ENCODE assay signal across 23 cellular contexts in the genomic region with DNA sequence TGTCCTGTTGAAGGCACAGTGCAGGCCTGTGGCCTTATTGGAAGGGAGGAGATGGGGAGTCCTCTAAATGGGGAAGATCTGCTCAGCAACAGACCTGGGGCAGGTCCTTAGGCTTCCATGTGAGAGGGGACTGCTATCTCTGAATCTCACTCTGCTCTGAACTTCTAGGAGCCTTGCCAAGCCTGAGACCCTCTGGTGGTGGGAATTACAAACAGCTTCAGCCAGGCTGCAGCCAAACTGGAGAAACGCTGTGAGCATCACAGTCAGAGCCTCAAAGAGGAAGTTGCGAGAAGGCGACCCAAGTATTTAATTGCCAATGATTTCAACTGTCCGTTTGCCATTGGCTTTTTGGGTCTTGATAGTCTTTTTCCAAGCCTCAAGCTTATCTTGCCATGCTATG.
DNase-seq lines count a peak whose midpoint lies in the region; ATAC-seq, FAIRE-seq and TF ChIP-seq lines count a peak whose summit lies in the region.
"Had no signal": no experiment of that assay in that cellular context is flagged by ENCODE, and none has a peak within 500 bp of the region (broad histone marks: within the 10 kb centered on the region; RNA-seq: fewer than 3 reads in every experiment).

No MANE protein-coding gene starts in this region.

- H2AK5ac ChIP-seq in H1 (ENCODE audit: low read depth, low read length): no peak overlapping the region
- H2AK5ac ChIP-seq in mesendoderm (ENCODE audit: low read length): no peak overlapping the region

- WGBS in H1 (ENCODE audit: extremely low coverage in 1 of 2, insufficient coverage in 1 of 2, insufficient read length in 1 of 2, insufficient replicate concordance in 2 of 2, low coverage in 1 of 2, low lambda C conversion rate in 2 of 2, missing lambda C conversion rate in 1 of 2), 2 experiments: 77% methylated on average over 4 of the region's 4 CpGs; no CpG with 5 or more reads in 1 of the 2 experiments
- WGBS in mesendoderm (ENCODE audit: extremely low coverage, insufficient coverage, low lambda C conversion rate): no CpG with 5 or more reads among the region's 4 CpGs

- 0 out of 4 replicates have a peak, but pooled peaks cover 0 to 3% of the 10 kb centered on the region in 2 experiments for H3K9me3 ChIP-seq in H1 (ENCODE audit: insufficient read depth in 2 of 2, low read depth in 1 of 2, low read length in 1 of 2)
- H3K9me3 ChIP-seq: ascending aorta, tibial nerve had no signal

- no peak for ATAC-seq in HG03442 (IDR thresholded peaks at IDR 0.05; ENCODE audit: unreplicated experiment)
- ATAC-seq: activated CD4-positive, CD25-positive, alpha-beta regulatory T cell treated with anti-CD3 and anti-CD28 coated beads, Interleukin-2, amount 50 U/mL, for 24 hours; left ventricle myocardium superior; stimulated activated naive CD8-positive, alpha-beta T cell treated with anti-CD3 and anti-CD28 coated beads, Interleukin-15, amount 100 ng/mL, for 72 hours had no signal

- peak; percentile 63 to 71 for TF ChIP-seq RAD21 in H1 (IDR thresholded peaks at IDR 0.05 in 1 of 2, conservative IDR thresholded peaks at IDR 0.05 in 1 of 2; ENCODE audit: low read depth in 2 of 2, low read length in 2 of 2)

- no peak overlapping the region for H3K56ac ChIP-seq in H1 (replicated peaks; ENCODE audit: insufficient read length, low read depth, low read length)
- no peak overlapping the region for H3K56ac ChIP-seq in mesendoderm (ENCODE audit: low read length)

- H2BK120ac ChIP-seq in H1 (replicated peaks; ENCODE audit: low read depth, low read length) (peak overlapping the region; percentile 68), mesendoderm (ENCODE audit: low read depth, low read length) (no peak overlapping the region)

- H3K4me1 ChIP-seq in H1 (replicated peaks in 1 of 4; ENCODE audit: control insufficient read depth in 3 of 4, insufficient read depth in 4 of 4, low read length in 3 of 4): no peaks in the 10 kb centered on the region; a peak in 1 of 7 replicates
- H3K4me1 ChIP-seq in mesendoderm (ENCODE audit: control insufficient read depth, low read depth, low read length): no peaks in the 10 kb centered on the region
- H3K4me1 ChIP-seq: ascending aorta, tibial nerve had no signal

- H3K18ac ChIP-seq in H1 (ENCODE audit: extremely low read depth, low read length) (peak overlapping the region; percentile 83), mesendoderm (ENCODE audit: low read length) (no peak overlapping the region)

- POLR2A ChIA-PET in H1 (lab: Charles Lee; ENCODE audit: partially characterized antibody): no interaction called here
- POLR2A ChIA-PET in activated CD4-positive, alpha-beta T cell treated with anti-CD3 and anti-CD28 coated beads, Interleukin-2, amount 10 ng/mL, durations not matched to agents 7 days and 5 days (lab: Charles Lee): no interaction called here

- peaks cover 4% of the 10 kb centered on the region for H3K9me3 Mint-ChIP-seq in activated CD4-positive, alpha-beta T cell treated with anti-CD3 and anti-CD28 coated beads, Interleukin-2, amount 10 ng/mL, durations not matched to agents 7 days and 5 days
- H3K9me3 Mint-ChIP-seq: activated CD4-positive, alpha-beta memory T cell treated with anti-CD3 and anti-CD28 coated beads, Interleukin-2, amount 10 ng/mL, durations not matched to agents 7 days and 5 days; activated T-helper 2 cell treated with anti-CD3 and anti-CD28 coated beads, Interferon-gamma antibody, Interleukin-2, Interleukin-4, amounts not matched to agents 10 μg/mL and 5 μg/mL and 100 μg/mL, durations not matched to agents 14 hours and 24 hours and 36 hours; stimulated activated naive CD8-positive, alpha-beta T cell treated with anti-CD3 and anti-CD28 coated beads, Interleukin-15, amount 100 ng/mL, for 72 hours had no signal

- H4K91ac ChIP-seq in H1 (replicated peaks; ENCODE audit: insufficient read length, low read length): no peak overlapping the region

- no peak overlapping the region for H3K14ac ChIP-seq in H1 (ENCODE audit: insufficient read length)

- H4K5ac ChIP-seq in H1 (ENCODE audit: insufficient read length, low read depth, low read length): no peak overlapping the region
- no peak overlapping the region for H4K5ac ChIP-seq in mesendoderm (ENCODE audit: low read length)

- TF ChIP-seq CTCF in NB4 (IDR thresholded peaks at IDR 0.05; ENCODE audit: low read depth, low read length) (no peak), H1 (IDR thresholded peaks at IDR 0.05; ENCODE audit: control extremely low read depth in 1 of 3, insufficient read depth in 1 of 3, low read depth in 1 of 3, low read length in 3 of 3) (peak; percentile 61 to 81 (median 63))

- H3K79me1 ChIP-seq in H1 (ENCODE audit: low read depth, low read length): no peaks in the 10 kb centered on the region
- H3K79me1 ChIP-seq in mesendoderm (ENCODE audit: low read length): no peaks in the 10 kb centered on the region

- no peak for TF ChIP-seq EP300 in H1 (IDR thresholded peaks at IDR 0.05; ENCODE audit: borderline replicate concordance in 1 of 2, low read depth in 2 of 2, low read length in 2 of 2)

- peak overlapping the region; percentile 97 for H2AFZ ChIP-seq in H1 (ENCODE audit: low read length)

- TF ChIP-seq POLR2A in NB4 (IDR thresholded peaks at IDR 0.05; ENCODE audit: extremely low read depth, insufficient read length): no peak
- no peak for TF ChIP-seq POLR2A in H1 (IDR thresholded peaks at IDR 0.05; ENCODE audit: control extremely low read depth in 1 of 2, low read depth in 2 of 2, low read length in 2 of 2)

- FAIRE-seq in H1 (lab: Jason Lieb, UNC): peak; percentile 77
- FAIRE-seq: D721Med had no signal

- no peak overlapping the region for H3K4me3 Mint-ChIP-seq in activated CD4-positive, alpha-beta T cell treated with anti-CD3 and anti-CD28 coated beads, Interleukin-2, amount 10 ng/mL, durations not matched to agents 7 days and 5 days
- H3K4me3 Mint-ChIP-seq: activated CD4-positive, alpha-beta memory T cell treated with anti-CD3 and anti-CD28 coated beads, Interleukin-2, amount 10 ng/mL, durations not matched to agents 7 days and 5 days; activated naive CD8-positive, alpha-beta T cell treated with anti-CD3 and anti-CD28 coated beads for 36 hours; CD4-positive, CD25-positive, alpha-beta regulatory T cell; stimulated activated naive CD8-positive, alpha-beta T cell treated with anti-CD3 and anti-CD28 coated beads, Interleukin-15, amount 100 ng/mL, for 72 hours had no signal

- H3K9ac ChIP-seq in H1 (replicated peaks in 1 of 4; ENCODE audit: extremely low read depth in 1 of 4, low read depth in 3 of 4, low read length in 3 of 4) (no peak overlapping the region), mesendoderm (ENCODE audit: low read length) (no peak overlapping the region)

- CTCF ChIA-PET in H1 (lab: Charles Lee; ENCODE audit: partially characterized antibody): interaction anchor here (0.7 to 2.7 kb wide), 14 partner anchors 10 to 185 kb away, joined by 3 to 10 read pairs (median 4); a partner anchor contains a TSS
- CTCF ChIA-PET in activated CD4-positive, alpha-beta T cell treated with anti-CD3 and anti-CD28 coated beads, Interleukin-2, amount 10 ng/mL, durations not matched to agents 7 days and 5 days (lab: Charles Lee): no interaction called here

- peaks cover 6% of the 10 kb centered on the region for H3K27me3 Mint-ChIP-seq in activated CD4-positive, alpha-beta T cell treated with anti-CD3 and anti-CD28 coated beads, Interleukin-2, amount 10 ng/mL, durations not matched to agents 7 days and 5 days
- H3K27me3 Mint-ChIP-seq: activated CD4-positive, alpha-beta memory T cell treated with anti-CD3 and anti-CD28 coated beads, Interleukin-2, amount 10 ng/mL, durations not matched to agents 7 days and 5 days had no signal

- no peaks in the 10 kb centered on the region for H4K20me1 ChIP-seq in H1 (replicated peaks in 1 of 2; ENCODE audit: control insufficient read depth in 1 of 2, insufficient read depth in 2 of 2, low read length in 2 of 2)

- H3K4me1 Mint-ChIP-seq in activated CD4-positive, alpha-beta T cell treated with anti-CD3 and anti-CD28 coated beads, Interleukin-2, amount 10 ng/mL, durations not matched to agents 7 days and 5 days: no peaks in the 10 kb centered on the region
- H3K4me1 Mint-ChIP-seq: activated CD4-positive, alpha-beta memory T cell treated with anti-CD3 and anti-CD28 coated beads, Interleukin-2, amount 10 ng/mL, durations not matched to agents 7 days and 5 days; activated naive CD8-positive, alpha-beta T cell treated with anti-CD3 and anti-CD28 coated beads for 36 hours; CD4-positive, CD25-positive, alpha-beta regulatory T cell; stimulated activated naive CD8-positive, alpha-beta T cell treated with anti-CD3 and anti-CD28 coated beads, Interleukin-15, amount 100 ng/mL, for 72 hours had no signal

- H3K36me3 ChIP-seq in H1 (ENCODE audit: control insufficient read depth in 2 of 4, insufficient read depth in 4 of 4, low read length in 3 of 4): no peaks in the 10 kb centered on the region
- no peaks in the 10 kb centered on the region for H3K36me3 ChIP-seq in mesendoderm (ENCODE audit: control insufficient read depth, insufficient read depth, low read length)
- H3K36me3 ChIP-seq: ascending aorta, tibial nerve had no signal

- H3K4ac ChIP-seq in H1 (replicated peaks; ENCODE audit: insufficient read length, low read depth, low read length): no peak overlapping the region
- no peak overlapping the region for H3K4ac ChIP-seq in mesendoderm (ENCODE audit: low read depth, low read length)

- no peaks in the 10 kb centered on the region for H3K23me2 ChIP-seq in H1 (ENCODE audit: low read depth, low read length)

- H3K27me3 ChIP-seq in H1 (replicated peaks in 1 of 4; ENCODE audit: control insufficient read depth in 3 of 4, extremely low read depth in 1 of 4, insufficient read depth in 3 of 4, low read length in 3 of 4) (no peaks in the 10 kb centered on the region), mesendoderm (ENCODE audit: insufficient read depth, low read length, poor library complexity) (no peaks in the 10 kb centered on the region)
- H3K27me3 ChIP-seq: ascending aorta, tibial nerve had no signal

- peak; percentile 87 for DNase-seq in ELF-1 (ENCODE audit: low read depth, low spot score)
- DNase-seq in NB4 (ENCODE audit: low read depth): peak; percentile 32
- peak in 1 of 2 experiments; percentile 58 for DNase-seq in H1 (ENCODE audit: low read depth in 1 of 2, low spot score in 2 of 2)
- peak; percentile 90 for DNase-seq in mesendoderm
- no peak for DNase-seq in SHP77 (lab: John Stamatoyannopoulos, UW)
- no peak for DNase-seq in cerebellum (ENCODE audit: low spot score)
- DNase-seq in activated CD4-positive, alpha-beta T cell treated with anti-CD3 and anti-CD28 coated beads, Interleukin-2, amount 10 ng/mL, durations not matched to agents 7 days and 5 days: no peak
- DNase-seq: activated CD4-positive, alpha-beta memory T cell treated with anti-CD3 and anti-CD28 coated beads, Interleukin-2, amount 10 ng/mL, durations not matched to agents 7 days and 5 days; activated naive CD8-positive, alpha-beta T cell treated with anti-CD3 and anti-CD28 coated beads for 36 hours; CD4-positive, CD25-positive, alpha-beta regulatory T cell; dermis blood vessel endothelial cell; Karpas-422; left ventricle myocardium superior; MV-4-11; NCI-H1694; NCI-H69; stimulated activated naive CD8-positive, alpha-beta T cell treated with anti-CD3 and anti-CD28 coated beads, Interleukin-15, amount 100 ng/mL, for 72 hours had no signal

- H2BK15ac ChIP-seq in H1 (ENCODE audit: low read length): no peak overlapping the region
- no peak overlapping the region for H2BK15ac ChIP-seq in mesendoderm (replicated peaks; ENCODE audit: low read depth)

- H2BK12ac ChIP-seq in H1 (ENCODE audit: low read depth, low read length): no peak overlapping the region

- peak overlapping the region; percentile 83; the same call in 1 of the 2 replicates for H2BK5ac ChIP-seq in H1 (ENCODE audit: low read depth, low read length)
- no peak overlapping the region for H2BK5ac ChIP-seq in mesendoderm (ENCODE audit: low read length)

- peak overlapping the region; percentile 87; the same call in 1 of the 2 replicates for H2BK20ac ChIP-seq in H1 (ENCODE audit: low read length)

- H3K23ac ChIP-seq in H1 (ENCODE audit: insufficient read length) (no peak overlapping the region), mesendoderm (ENCODE audit: low read length) (no peak overlapping the region)

- H3K27ac ChIP-seq in H1 (ENCODE audit: low read depth, low read length) (no peak overlapping the region), mesendoderm (ENCODE audit: low read depth, low read length) (no peak overlapping the region)
- H3K27ac ChIP-seq: ascending aorta, tibial nerve had no signal

- H4K8ac ChIP-seq in H1 (ENCODE audit: extremely low read depth, insufficient read depth, low read length): no peak overlapping the region
- no peak overlapping the region for H4K8ac ChIP-seq in mesendoderm (ENCODE audit: low read depth, low read length)

- H3K27ac Mint-ChIP-seq in activated CD4-positive, alpha-beta T cell treated with anti-CD3 and anti-CD28 coated beads, Interleukin-2, amount 10 ng/mL, durations not matched to agents 7 days and 5 days: no peak overlapping the region
- H3K27ac Mint-ChIP-seq: activated CD4-positive, alpha-beta memory T cell treated with anti-CD3 and anti-CD28 coated beads, Interleukin-2, amount 10 ng/mL, durations not matched to agents 7 days and 5 days; activated naive CD8-positive, alpha-beta T cell treated with anti-CD3 and anti-CD28 coated beads for 36 hours; activated T-helper 2 cell treated with anti-CD3 and anti-CD28 coated beads, Interferon-gamma antibody, Interleukin-2, Interleukin-4, amounts not matched to agents 10 μg/mL and 5 μg/mL and 100 μg/mL, durations not matched to agents 14 hours and 24 hours and 36 hours had no signal

- H3K4me3 ChIP-seq in NB4 (ENCODE audit: low read depth, low read length): no peak overlapping the region
- H3K4me3 ChIP-seq in H1 (ENCODE audit: extremely low read depth in 1 of 4, insufficient read depth in 2 of 4, low read depth in 3 of 4, low read length in 4 of 4): no peak overlapping the region
- no peak overlapping the region for H3K4me3 ChIP-seq in mesendoderm (ENCODE audit: low read length)
- H3K4me3 ChIP-seq: ascending aorta, tibial nerve had no signal

- H3K36me3 Mint-ChIP-seq in activated CD4-positive, alpha-beta T cell treated with anti-CD3 and anti-CD28 coated beads, Interleukin-2, amount 10 ng/mL, durations not matched to agents 7 days and 5 days (ENCODE audit: low read depth): no peaks in the 10 kb centered on the region
- H3K36me3 Mint-ChIP-seq: activated naive CD8-positive, alpha-beta T cell treated with anti-CD3 and anti-CD28 coated beads for 36 hours; CD4-positive, CD25-positive, alpha-beta regulatory T cell had no signal

- H3K79me2 ChIP-seq in H1 (ENCODE audit: control insufficient read depth in 1 of 2, insufficient read depth in 2 of 2, low read length in 2 of 2): no peaks in the 10 kb centered on the region
- no peaks in the 10 kb centered on the region for H3K79me2 ChIP-seq in mesendoderm (ENCODE audit: control insufficient read depth, insufficient read depth, low read length)

- H3K4me2 ChIP-seq in H1 (ENCODE audit: insufficient read depth in 1 of 2, low read depth in 2 of 2, low read length in 2 of 2): no peak overlapping the region
- H3K4me2 ChIP-seq in mesendoderm (ENCODE audit: low read length): no peak overlapping the region

Comparison
In these comparisons a context has a peak if more than half of its experiments do, and no peak if none do; other contexts are left out.
1. DNase-seq: peak in ELF-1 (single experiment), NB4 (single experiment) and mesendoderm (single experiment); none in SHP77 (0 of 2), cerebellum (single experiment) and activated CD4-positive, alpha-beta T cell treated with anti-CD3 and anti-CD28 coated beads, Interleukin-2, amount 10 ng/mL, durations not matched to agents 7 days and 5 days (single experiment).